ENCODE assay signal across 28 cellular contexts in genomic region chr11:110805764-110806163, GRCh38.
"Had no signal": no experiment of that assay in that cellular context is flagged by ENCODE, and none has a peak within 500 bp of the region (broad histone marks: within the 10 kb centered on the region; RNA-seq: fewer than 3 reads in every experiment).

No MANE protein-coding gene starts in this region.

- H3K27me3 ChIP-seq: MG63, SJCRH30 had no signal

- H3K27ac ChIP-seq: PC-9, RWPE1, SJCRH30, SK-N-MC had no signal

- ATAC-seq: Panc1, Right ventricle myocardium inferior, SK-N-SH treated with all-trans-retinoic acid at 6 μM for 48 hours had no signal

- H3K4me3 ChIP-seq: MG63, PC-9, SJCRH30, SK-N-MC had no signal

- H3K36me3 ChIP-seq: MG63, SJCRH30 had no signal

- H3K4me1 ChIP-seq: SJCRH30 had no signal

- DNase-seq: Kasumi-1, KG1, MG63, NCI-H1092, NCI-H1105, NCI-H1417 treated with DMSO at 0.1 percent for 48 hours, NCI-H1436 treated with DMSO at 0.1 percent for 48 hours, NCI-H1694 treated with DMSO at 0.1 percent for 48 hours, NCI-H187 treated with DMSO at 0.1 percent for 48 hours, NCI-H2029, NCI-H2081, NCI-H2171 treated with DMSO at 0.1 percent for 48 hours, NCI-H2227 treated with DMSO at 0.1 percent for 48 hours, NCI-H345, NCI-H446, NCI-H510A treated with DMSO at 0.1 percent for 48 hours, NCI-H524 treated with DMSO at 0.1 percent for 48 hours, NCI-H526 treated with DMSO at 0.1 percent for 48 hours, NCI-H774, PC-9, SHP77, SIG-M5, SJCRH30 had no signal

- H3K9me3 ChIP-seq: MG63, SJCRH30 had no signal
